In genomic region chr12:32773686-32774085, GRCh38 we compare ENCODE assay signal across 14 cellular contexts. TPM values are rescaled to one million over a fixed set of nuclear protein-coding genes. Genes with fewer than 3 reads are reported as not detected.
DNase-seq lines count a peak whose midpoint lies in the region; ATAC-seq, FAIRE-seq and TF ChIP-seq lines count a peak whose summit lies in the region.
"Had no signal": no experiment of that assay in that cellular context is flagged by ENCODE, and none has a peak within 500 bp of the region (broad histone marks: within the 10 kb centered on the region; RNA-seq: fewer than 3 reads in every experiment).

No MANE protein-coding gene starts in this region.

- intact Hi-C loops in PC-3 (cut with micrococcal nuclease), result no loop called here

- H4K20me1 ChIP-seq in PC-3 (ENCODE audit: low read length) (no peaks in the 10 kb centered on the region), smooth muscle cell (ENCODE audit: low read depth) (no peaks in the 10 kb centered on the region)
- H4K20me1 ChIP-seq: BLaER1 treated with 17β-estradiol and CSF1 and Interleukin-3, amounts not matched to agents 10 nM and 100 nM had no signal

- H2AFZ ChIP-seq in PC-3 (ENCODE audit: low read length), result 0 out of 2 replicates have a peak overlapping the region, but pooled peaks have one; percentile 10
- peak overlapping the region; percentile 75 for H2AFZ ChIP-seq in smooth muscle cell (ENCODE audit: low read depth)
- H2AFZ ChIP-seq: GM23338 had no signal

- no peaks in the 10 kb centered on the region for H3K9me3 ChIP-seq in PC-3 (ENCODE audit: low read length)
- no peaks in the 10 kb centered on the region for H3K9me3 ChIP-seq in mucosa of rectum (ENCODE audit: control insufficient read depth in 2 of 2, low read length in 2 of 2)
- H3K9me3 ChIP-seq in smooth muscle cell (replicated peaks; ENCODE audit: low read depth), result no peaks in the 10 kb centered on the region
- H3K9me3 ChIP-seq: BLaER1 treated with 17β-estradiol and CSF1 and Interleukin-3, amounts not matched to agents 10 nM and 100 nM had no signal

- POLR2A ChIA-PET in PC-3 (lab: Charles Lee; ENCODE audit: unreplicated experiment), result no interaction called here

- DNase-seq in PC-3 (no peak), smooth muscle cell (lab: John Stamatoyannopoulos, UW; ENCODE audit: unreplicated experiment) (no peak)
- no peak for DNase-seq in stimulated activated naive CD8-positive, alpha-beta T cell treated with anti-CD3 and anti-CD28 coated beads, Interleukin-15, Interleukin-2, amounts not matched to agents 100 U/mL and 50 U/mL, for 24 hours
- DNase-seq: ACHN; CD4-positive, CD25-positive, alpha-beta regulatory T cell; H7 had no signal

- no TSS peak for BruUV-seq in PC-3 (replicated peaks; lab: Mats Ljungman, UMichigan)

- peaks cover 14% of the 10 kb centered on the region for H3K4me1 ChIP-seq in PC-3 (ENCODE audit: insufficient read depth, low read length)
- peaks cover 12 to 44% of the 10 kb centered on the region in 2 donors for H3K4me1 ChIP-seq in mucosa of rectum (ENCODE audit: control insufficient read depth in 2 of 2, insufficient read depth in 2 of 2, low read length in 2 of 2)
- H3K4me1 ChIP-seq in smooth muscle cell (ENCODE audit: low read depth), result peaks cover 13% of the 10 kb centered on the region
- H3K4me1 ChIP-seq: BLaER1 treated with 17β-estradiol and CSF1 and Interleukin-3, amounts not matched to agents 10 nM and 100 nM had no signal

- H3K27me3 ChIP-seq in PC-3 (ENCODE audit: low read length), result no peaks in the 10 kb centered on the region
- no peaks in the 10 kb centered on the region for H3K27me3 ChIP-seq in mucosa of rectum (ENCODE audit: control insufficient read depth in 2 of 2, insufficient read depth in 2 of 2, low read length in 2 of 2)
- no peaks in the 10 kb centered on the region for H3K27me3 ChIP-seq in smooth muscle cell (ENCODE audit: low read depth)
- H3K27me3 ChIP-seq: BLaER1 treated with 17β-estradiol and CSF1 and Interleukin-3, amounts not matched to agents 10 nM and 100 nM had no signal

- no peak overlapping the region for H3K4me3 ChIP-seq in PC-3 (ENCODE audit: low read length)
- no peak overlapping the region for H3K4me3 ChIP-seq in mucosa of rectum (ENCODE audit: low read length in 2 of 2)
- H3K4me3 ChIP-seq in smooth muscle cell, result no peak overlapping the region
- H3K4me3 ChIP-seq: BLaER1 treated with 17β-estradiol and CSF1 and Interleukin-3, amounts not matched to agents 10 nM and 100 nM; GM23338 had no signal

- no peaks in the 10 kb centered on the region for H3K9me2 ChIP-seq in PC-3 (replicated peaks; ENCODE audit: low read length)

- peak; percentile 68 for FAIRE-seq in colon (lab: Jason Lieb, UNC)

- H3K9ac ChIP-seq in PC-3 (ENCODE audit: low read length) (no peak overlapping the region), mucosa of rectum (ENCODE audit: low read depth in 1 of 2, low read length in 2 of 2) (peak overlapping the region in 1 of 2 donors; percentile 6), smooth muscle cell (ENCODE audit: low read depth) (no peak overlapping the region)
- H3K9ac ChIP-seq: BLaER1 treated with 17β-estradiol and CSF1 and Interleukin-3, amounts not matched to agents 10 nM and 100 nM had no signal

- 38% methylated on average over 6 of the region's 6 CpGs for WGBS in smooth muscle cell (ENCODE audit: low lambda C conversion rate)

- no peak overlapping the region for H3K4me2 ChIP-seq in PC-3 (ENCODE audit: low read length)
- H3K4me2 ChIP-seq in smooth muscle cell, result no peak overlapping the region
- H3K4me2 ChIP-seq: BLaER1 treated with 17β-estradiol and CSF1 and Interleukin-3, amounts not matched to agents 10 nM and 100 nM; GM23338 had no signal

- peaks cover 3% of the 10 kb centered on the region for H3F3A ChIP-seq in PC-3 (ENCODE audit: low read length, unreplicated experiment)
- H3F3A ChIP-seq in smooth muscle cell (ENCODE audit: low read depth), result no peaks in the 10 kb centered on the region

- H3K79me2 ChIP-seq in PC-3 (ENCODE audit: low read length) (no peaks in the 10 kb centered on the region), smooth muscle cell (ENCODE audit: low read depth) (no peaks in the 10 kb centered on the region)

- H3K36me3 ChIP-seq in PC-3 (ENCODE audit: low read depth, low read length) (no peaks in the 10 kb centered on the region), mucosa of rectum (ENCODE audit: control insufficient read depth in 2 of 2, insufficient read depth in 2 of 2, low read length in 2 of 2) (no peaks in the 10 kb centered on the region), smooth muscle cell (ENCODE audit: low read depth) (no peaks in the 10 kb centered on the region)
- H3K36me3 ChIP-seq: BLaER1 treated with 17β-estradiol and CSF1 and Interleukin-3, amounts not matched to agents 10 nM and 100 nM had no signal

- CTCF ChIA-PET in PC-3 (lab: Charles Lee), result no interaction called here

- H3K27ac ChIP-seq in PC-3 (ENCODE audit: low read length), result no peak overlapping the region
- peak overlapping the region; percentile 59 to 81 for H3K27ac ChIP-seq in mucosa of rectum (ENCODE audit: low read depth in 2 of 2, low read length in 2 of 2)
- H3K27ac ChIP-seq in smooth muscle cell (ENCODE audit: low read depth), result no peak overlapping the region
- H3K27ac ChIP-seq: BLaER1 treated with 17β-estradiol and CSF1 and Interleukin-3, amounts not matched to agents 10 nM and 100 nM; HL-60 had no signal

- ATAC-seq in PC-3 (no peak), HG03280 (IDR thresholded peaks at IDR 0.05; ENCODE audit: unreplicated experiment) (no peak), HG03135 (IDR thresholded peaks at IDR 0.05; ENCODE audit: unreplicated experiment) (no peak), GM19467 (IDR thresholded peaks at IDR 0.05; ENCODE audit: unreplicated experiment) (no peak)
- ATAC-seq in stimulated activated naive CD8-positive, alpha-beta T cell treated with anti-CD3 and anti-CD28 coated beads, Interleukin-15, Interleukin-2, amounts not matched to agents 100 U/mL and 50 U/mL, for 24 hours, result no peak
- ATAC-seq: GM23338 had no signal

- TF ChIP-seq CTCF in PC-3 (conservative IDR thresholded peaks at IDR 0.05; ENCODE audit: low read depth, low read length) (no peak), smooth muscle cell (IDR thresholded peaks at IDR 0.05; ENCODE audit: borderline replicate concordance, insufficient read depth, poor library complexity, severe bottlenecking) (no peak)

RNA-seq across cellular contexts. Expression of gene YARS2, which starts 18.0 kb away (rescaled TPM):
- total RNA-seq in PC-3 (2014; rRNA removed), result 31.4 and 37.4 TPM in 2 replicates
- total RNA-seq in smooth muscle cell, result 22.5 and 32.6 TPM in 2 replicates
- 25.4 and 25.9 TPM in 2 replicates for polyA plus RNA-seq in smooth muscle cell

Comparison
In these comparisons a context has a peak if more than half of its experiments do, and no peak if none do; other contexts are left out.
1. H3K27ac ChIP-seq: peak in mucosa of rectum (2 of 2); none in PC-3 (single experiment) and smooth muscle cell (single experiment).